In the genomic region with DNA sequence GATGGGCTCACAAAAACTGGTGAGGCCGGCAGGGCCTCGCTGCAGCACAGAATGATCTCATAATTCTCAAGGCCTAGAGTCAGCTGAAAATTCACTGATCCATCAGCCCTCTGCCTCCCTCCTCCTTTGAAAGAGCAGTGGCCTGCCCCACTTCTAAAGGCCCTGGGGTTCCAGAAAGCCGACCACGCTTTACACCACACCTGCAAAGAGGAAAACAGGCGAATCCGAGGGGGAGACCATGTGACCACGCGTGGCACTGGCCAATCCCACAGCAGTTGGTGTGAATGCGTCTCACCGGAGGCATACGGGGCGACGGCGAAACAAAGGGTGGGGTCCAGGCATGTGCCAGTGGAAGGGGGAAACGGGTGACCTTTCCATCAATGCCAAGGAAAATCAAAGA, we compare ENCODE assay signal across 8 cellular contexts.
DNase-seq lines count a peak whose midpoint lies in the region; TF ChIP-seq lines count a peak whose summit lies in the region.
"Not testable (repeated sequence)": the region's sequence is repeated elsewhere in the genome, so short reads cannot be mapped to it uniquely, and the experiment has no call there.

No MANE protein-coding gene starts in this region.

- not testable (repeated sequence) for H3K27me3 Mint-ChIP-seq in neural progenitor cell (ENCODE audit: insufficient read depth, low read depth); stimulated activated naive CD8-positive, alpha-beta T cell treated with anti-CD3 and anti-CD28 coated beads, Interleukin-15, Interleukin-2, amounts not matched to agents 100 ng/mL and 50 ng/mL, for 24 hours

- not testable (repeated sequence) for H2AFZ ChIP-seq in neural progenitor cell (replicated peaks)

- H4K20me1 ChIP-seq in BLaER1; neural progenitor cell (ENCODE audit: low read depth): not testable (repeated sequence)

- H3K27ac ChIP-seq in BLaER1, neural progenitor cell: not testable (repeated sequence)
- H3K27ac ChIP-seq in coronary artery (peak overlapping the region; percentile 52 to 69), right atrium auricular region (peak overlapping the region; percentile 25 to 69)

- not testable (repeated sequence) for H3K9ac ChIP-seq in BLaER1, neural progenitor cell

- H3K9me3 ChIP-seq in BLaER1; right atrium auricular region; neural progenitor cell (ENCODE audit: low read depth): not testable (repeated sequence)

- not testable (repeated sequence) for H3K36me3 ChIP-seq in BLaER1; H7 (replicated peaks; ENCODE audit: control insufficient read depth, insufficient read depth, low read length); right atrium auricular region; neural progenitor cell

- H3K4me1 Mint-ChIP-seq in neural progenitor cell; stimulated activated naive CD8-positive, alpha-beta T cell treated with anti-CD3 and anti-CD28 coated beads, Interleukin-15, Interleukin-2, amounts not matched to agents 100 ng/mL and 50 ng/mL, for 24 hours (ENCODE audit: low read depth): not testable (repeated sequence)

- H3K4me3 ChIP-seq in BLaER1 = peak overlapping the region; percentile 59
- H3K4me3 ChIP-seq in H7 (ENCODE audit: insufficient read depth, low read depth, low read length) = peak overlapping the region; percentile 28
- H3K4me3 ChIP-seq in coronary artery = peak overlapping the region; percentile 65
- peak overlapping the region; percentile 31 to 50 for H3K4me3 ChIP-seq in right atrium auricular region
- peak overlapping the region; percentile 38 for H3K4me3 ChIP-seq in neural progenitor cell

- H3F3A ChIP-seq in neural progenitor cell (ENCODE audit: low read depth) = not testable (repeated sequence)

- peak overlapping the region; percentile 91 for H3K4me3 Mint-ChIP-seq in neural progenitor cell
- peak overlapping the region; percentile 48 for H3K4me3 Mint-ChIP-seq in stimulated activated naive CD8-positive, alpha-beta T cell treated with anti-CD3 and anti-CD28 coated beads, Interleukin-15, Interleukin-2, amounts not matched to agents 100 ng/mL and 50 ng/mL, for 24 hours

- H3K9me3 Mint-ChIP-seq in neural progenitor cell; stimulated activated naive CD8-positive, alpha-beta T cell treated with anti-CD3 and anti-CD28 coated beads, Interleukin-15, Interleukin-2, amounts not matched to agents 100 ng/mL and 50 ng/mL, for 24 hours: not testable (repeated sequence)

- H3K27me3 ChIP-seq in BLaER1; H7 (ENCODE audit: control insufficient read depth, insufficient read depth, low read length); right atrium auricular region; neural progenitor cell: not testable (repeated sequence)

- TF ChIP-seq CTCF in coronary artery (IDR thresholded peaks at IDR 0.05); right atrium auricular region (IDR thresholded peaks at IDR 0.05); neural progenitor cell (IDR thresholded peaks at IDR 0.05): not testable (repeated sequence)

- not testable (repeated sequence) for H3K27ac Mint-ChIP-seq in neural progenitor cell; stimulated activated naive CD8-positive, alpha-beta T cell treated with anti-CD3 and anti-CD28 coated beads, Interleukin-15, Interleukin-2, amounts not matched to agents 100 ng/mL and 50 ng/mL, for 24 hours

- H3K4me2 ChIP-seq in BLaER1 = not testable (repeated sequence)
- H3K4me2 ChIP-seq in neural progenitor cell = peak overlapping the region; percentile 68

- H3K4me1 ChIP-seq in BLaER1, right atrium auricular region, neural progenitor cell: not testable (repeated sequence)

- not testable (repeated sequence) for H3K36me3 Mint-ChIP-seq in neural progenitor cell; stimulated activated naive CD8-positive, alpha-beta T cell treated with anti-CD3 and anti-CD28 coated beads, Interleukin-15, Interleukin-2, amounts not matched to agents 100 ng/mL and 50 ng/mL, for 24 hours (ENCODE audit: low read depth)

- not testable (repeated sequence) for H3K79me2 ChIP-seq in neural progenitor cell (ENCODE audit: low read depth)

- not testable (repeated sequence) for DNase-seq in H7; coronary artery (ENCODE audit: low spot score); neural progenitor cell (ENCODE audit: low spot score)
- peak; percentile 0 for DNase-seq in T follicular helper cell (ENCODE audit: low read depth)
- peak; percentile 5 for DNase-seq in activated naive CD4-positive, alpha-beta T cell treated with Interleukin-2 at 50 U/mL for 16 hours
- peak; percentile 54 for DNase-seq in right atrium auricular region (ENCODE audit: low spot score)
